18 cellular contexts compared by ENCODE assay signal in the genomic region with DNA sequence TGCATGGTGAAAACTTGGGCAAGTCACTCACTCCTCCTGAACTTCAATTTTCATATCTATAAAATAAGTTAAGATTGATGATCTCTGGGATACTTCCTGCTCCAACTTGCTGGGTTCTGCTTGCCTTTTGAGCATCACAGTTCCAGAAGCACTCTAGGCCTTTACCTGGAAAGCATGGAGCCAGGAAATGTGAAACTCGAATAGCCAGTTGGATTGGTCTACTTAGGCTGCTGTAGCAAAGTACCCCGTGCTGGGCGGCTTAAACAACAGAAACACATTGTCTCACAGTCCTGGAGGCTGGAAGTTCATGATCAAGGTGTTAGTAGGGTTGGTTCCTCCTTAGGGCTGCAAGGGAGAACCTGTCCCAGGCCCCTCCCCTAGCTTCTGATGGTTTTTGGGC.
DNase-seq lines count a peak whose midpoint lies in the region; ATAC-seq and TF ChIP-seq lines count a peak whose summit lies in the region.
"Had no signal": no experiment of that assay in that cellular context is flagged by ENCODE, and none has a peak within 500 bp of the region (broad histone marks: within the 10 kb centered on the region; RNA-seq: fewer than 3 reads in every experiment).

No MANE protein-coding gene starts in this region.

- peaks cover 6% of the 10 kb centered on the region for H3K9me1 ChIP-seq in IMR-90 (ENCODE audit: insufficient read depth, low read length)

- no peak overlapping the region for H3K27ac ChIP-seq in IMR-90 (ENCODE audit: insufficient read depth, low read length)
- peak overlapping the region in 1 of 2 donors; percentile 25 for H3K27ac ChIP-seq in prostate gland
- H3K27ac ChIP-seq: KMS-11 had no signal

- no peak overlapping the region for H4K91ac ChIP-seq in IMR-90 (ENCODE audit: insufficient read depth, low read depth, low read length)

- H3K79me1 ChIP-seq in IMR-90 (ENCODE audit: low read depth in 1 of 2, low read length in 2 of 2): no peaks in the 10 kb centered on the region

- dilution Hi-C loops in IMR-90 (cut with HindIII; ENCODE audit: low sequenced_read_pairs, unreplicated experiment): no loop called here

- H3K4me1 ChIP-seq in IMR-90 (ENCODE audit: control insufficient read depth, insufficient read depth, low read length): peaks cover 7% of the 10 kb centered on the region
- H3K4me1 ChIP-seq in prostate gland (replicated peaks): peaks cover 11% of the 10 kb centered on the region
- H3K4me1 ChIP-seq: BE2C had no signal

- H3K18ac ChIP-seq in IMR-90 (ENCODE audit: low read depth, low read length): no peak overlapping the region

- no peak overlapping the region for H2AK5ac ChIP-seq in IMR-90 (ENCODE audit: low read depth, low read length)

- WGBS in IMR-90 (ENCODE audit: extremely low coverage in 2 of 2, insufficient read length in 1 of 2), 2 experiments: no CpG with 5 or more reads among the region's 3 CpGs
- 43% methylated on average over 3 of the region's 3 CpGs for WGBS in prostate gland

- peaks cover 4% of the 10 kb centered on the region for H3K36me3 Mint-ChIP-seq in endothelial cell (ENCODE audit: low read depth, unreplicated experiment)
- H3K36me3 Mint-ChIP-seq: CD4-positive, CD25-positive, alpha-beta regulatory T cell had no signal

- no peaks in the 10 kb centered on the region for H3K9me3 Mint-ChIP-seq in endothelial cell (ENCODE audit: unreplicated experiment)
- H3K9me3 Mint-ChIP-seq: CD4-positive, CD25-positive, alpha-beta regulatory T cell; GM23338; HFFc6 had no signal

- no peak overlapping the region for H2BK120ac ChIP-seq in IMR-90 (ENCODE audit: low read depth, low read length)

- no peak overlapping the region for H3K23ac ChIP-seq in IMR-90 (ENCODE audit: low read depth, low read length)

- no peak overlapping the region for H2BK5ac ChIP-seq in IMR-90 (ENCODE audit: low read depth, low read length, poor library complexity, severe bottlenecking)

- no peak for TF ChIP-seq POLR2A in IMR-90 (IDR thresholded peaks at IDR 0.05; ENCODE audit: low read depth, low read length)
- TF ChIP-seq POLR2A in prostate gland (IDR thresholded peaks at IDR 0.05): no peak

- no peak overlapping the region for H3K9ac ChIP-seq in IMR-90 (ENCODE audit: low read depth, low read length)
- H3K9ac ChIP-seq: KMS-11 had no signal

- H2AFZ ChIP-seq in IMR-90 (replicated peaks; ENCODE audit: low read length, poor library complexity): no peak overlapping the region
- H2AFZ ChIP-seq: GM23338 had no signal

- in situ Hi-C loops in IMR-90 (cut with MboI; ENCODE audit: low sequenced_read_pairs): no loop called here

- TF ChIP-seq RAD21 in IMR-90 (IDR thresholded peaks at IDR 0.05; ENCODE audit: low read length): no peak

- H3K14ac ChIP-seq in IMR-90 (replicated peaks; ENCODE audit: low read depth, low read length): peak overlapping the region; percentile 61; the same call in 1 of the 2 replicates

- TF ChIP-seq CTCF in IMR-90 (conservative IDR thresholded peaks at IDR 0.05; ENCODE audit: low read depth, low read length): no peak
- no peak for TF ChIP-seq CTCF in endothelial cell (IDR thresholded peaks at IDR 0.05; ENCODE audit: unreplicated experiment)
- TF ChIP-seq CTCF in prostate gland (IDR thresholded peaks at IDR 0.05): no peak

- intact Hi-C loops in IMR-90 (cut with micrococcal nuclease) (no loop called here), prostate gland (cut with DNase I) (no loop called here)

- CTCF ChIA-PET in IMR-90 (lab: Yijun Ruan, JAX): no interaction called here

- no peak overlapping the region for H3K4ac ChIP-seq in IMR-90 (ENCODE audit: low read depth, low read length)

- H2AK9ac ChIP-seq in IMR-90 (replicated peaks; ENCODE audit: low read depth, low read length, poor library complexity): no peak overlapping the region

- H4K20me1 ChIP-seq in IMR-90 (ENCODE audit: insufficient read depth, low read length): no peaks in the 10 kb centered on the region

- peak; percentile 7 for DNase-seq in NCI-H748 (lab: John Stamatoyannopoulos, UW; ENCODE audit: unreplicated experiment)
- DNase-seq in NCI-H748 treated with DMSO at 0.1 percent for 48 hours (lab: John Stamatoyannopoulos, UW): no peak
- DNase-seq in IMR-90: no peak
- DNase-seq in endothelial cell (ENCODE audit: low spot score): no peak
- peak; percentile 43 for DNase-seq in prostate gland (ENCODE audit: low spot score)
- DNase-seq in COLO829 (ENCODE audit: low spot score): no peak
- no peak for DNase-seq in H4 (ENCODE audit: low spot score)
- no peak for DNase-seq in NCI-H524 treated with DMSO at 0.1 percent for 48 hours (lab: John Stamatoyannopoulos, UW)
- DNase-seq: BE2C; C1 segment of cervical spinal cord; Calu3; CD4-positive, CD25-positive, alpha-beta regulatory T cell; GDM1; H7; HFFc6 had no signal

- H3K4me3 ChIP-seq in IMR-90 (ENCODE audit: insufficient read depth, low read depth, low read length) (no peak overlapping the region), prostate gland (no peak overlapping the region)
- H3K4me3 ChIP-seq: GM23338 had no signal

- no peak overlapping the region for H4K5ac ChIP-seq in IMR-90 (ENCODE audit: low read depth, low read length)

- H3K56ac ChIP-seq in IMR-90 (ENCODE audit: extremely low read depth, insufficient read depth, low read length): no peak overlapping the region

- no peak overlapping the region for H3K4me2 ChIP-seq in IMR-90 (ENCODE audit: low read depth, low read length)
- H3K4me2 ChIP-seq: GM23338, KMS-11 had no signal

- peaks cover 60% of the 10 kb centered on the region for H3K4me1 Mint-ChIP-seq in endothelial cell (ENCODE audit: unreplicated experiment)

- no peak for ATAC-seq in IMR-90 (ENCODE audit: low read depth)
- ATAC-seq: GM23338, HCT116 had no signal

- no peak overlapping the region for H3K4me3 Mint-ChIP-seq in endothelial cell (ENCODE audit: unreplicated experiment)
- H3K4me3 Mint-ChIP-seq: CD4-positive, CD25-positive, alpha-beta regulatory T cell; GM23338; HFFc6 had no signal

- peaks cover 2% of the 10 kb centered on the region; the same call in 1 of the 2 replicates for H3K27me3 ChIP-seq in IMR-90 (ENCODE audit: control insufficient read depth, insufficient read depth, low read length)
- H3K27me3 ChIP-seq in prostate gland (replicated peaks; ENCODE audit: insufficient read depth): no peaks in the 10 kb centered on the region

- POLR2A ChIA-PET in IMR-90 (lab: Charles Lee; ENCODE audit: unreplicated experiment): no interaction called here

- no TSS peak for BruUV-seq in IMR-90 (replicated peaks; lab: Mats Ljungman, UMichigan)

- no peak overlapping the region for H4K8ac ChIP-seq in IMR-90 (ENCODE audit: low read depth in 2 of 2, low read length in 2 of 2)

- H2BK15ac ChIP-seq in IMR-90 (ENCODE audit: low read depth, low read length): no peak overlapping the region

- no peaks in the 10 kb centered on the region for H3K36me3 ChIP-seq in IMR-90 (ENCODE audit: control insufficient read depth, insufficient read depth, low read length)
- H3K36me3 ChIP-seq in prostate gland: no peaks in the 10 kb centered on the region
- H3K36me3 ChIP-seq: BE2C had no signal

- peak overlapping the region; percentile 95 for H3K27ac Mint-ChIP-seq in endothelial cell (ENCODE audit: unreplicated experiment)
- H3K27ac Mint-ChIP-seq: CD4-positive, CD25-positive, alpha-beta regulatory T cell; GM23338; HFFc6 had no signal

- H3K9me3 ChIP-seq in IMR-90 (ENCODE audit: control insufficient read depth, insufficient read depth, low read length) (no peaks in the 10 kb centered on the region), prostate gland (no peaks in the 10 kb centered on the region)
- H3K9me3 ChIP-seq: BE2C had no signal

- H3K27me3 Mint-ChIP-seq in endothelial cell (ENCODE audit: unreplicated experiment): peaks cover 6% of the 10 kb centered on the region

- no peak overlapping the region for H2BK20ac ChIP-seq in IMR-90 (ENCODE audit: low read depth, low read length)

TF ChIP-seq in IMR-90, 13 proteins besides CTCF, POLR2A, EP300 and RAD21:
- TF ChIP-seq RFX5 (IDR thresholded peaks at IDR 0.05; ENCODE audit: low read depth, low read length) (no peak), NFE2L2 (IDR thresholded peaks at IDR 0.05; ENCODE audit: low read depth, low read length) (no peak), MAFK (IDR thresholded peaks at IDR 0.05; ENCODE audit: low read depth, low read length) (no peak), BHLHE40 (IDR thresholded peaks at IDR 0.05; ENCODE audit: low read depth, low read length) (no peak), MXI1 (IDR thresholded peaks at IDR 0.05; ENCODE audit: borderline replicate concordance, low read depth, low read length) (no peak), MAZ (IDR thresholded peaks at IDR 0.05; ENCODE audit: borderline replicate concordance, low read depth, low read length) (no peak), FOS (IDR thresholded peaks at IDR 0.05; ENCODE audit: low read depth, low read length) (no peak), CEBPB (IDR thresholded peaks at IDR 0.05; ENCODE audit: low read depth, low read length) (no peak), USF2 (IDR thresholded peaks at IDR 0.05; ENCODE audit: low read depth, low read length) (no peak), CHD1 (IDR thresholded peaks at IDR 0.05; ENCODE audit: low read depth, low read length) (no peak)
- TF ChIP-seq, protein P1, sequence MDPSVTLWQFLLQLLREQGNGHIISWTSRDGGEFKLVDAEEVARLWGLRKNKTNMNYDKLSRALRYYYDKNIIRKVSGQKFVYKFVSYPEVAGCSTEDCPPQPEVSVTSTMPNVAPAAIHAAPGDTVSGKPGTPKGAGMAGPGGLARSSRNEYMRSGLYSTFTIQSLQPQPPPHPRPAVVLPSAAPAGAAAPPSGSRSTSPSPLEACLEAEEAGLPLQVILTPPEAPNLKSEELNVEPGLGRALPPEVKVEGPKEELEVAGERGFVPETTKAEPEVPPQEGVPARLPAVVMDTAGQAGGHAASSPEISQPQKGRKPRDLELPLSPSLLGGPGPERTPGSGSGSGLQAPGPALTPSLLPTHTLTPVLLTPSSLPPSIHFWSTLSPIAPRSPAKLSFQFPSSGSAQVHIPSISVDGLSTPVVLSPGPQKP (IDR thresholded peaks at IDR 0.05; ENCODE audit: borderline replicate concordance, low read depth, low read length): no peak

Comparison
In these comparisons a context has a peak if more than half of its experiments do, and no peak if none do; other contexts are left out.
1. DNase-seq: peak in NCI-H748 (single experiment) and prostate gland (single experiment); none in NCI-H748 treated with DMSO at 0.1 percent for 48 hours (single experiment), IMR-90 (single experiment), endothelial cell (single experiment), COLO829 (single experiment), H4 (single experiment) and NCI-H524 treated with DMSO at 0.1 percent for 48 hours (single experiment).